ENCODE assay signal across 1 cellular context in the genomic region with DNA sequence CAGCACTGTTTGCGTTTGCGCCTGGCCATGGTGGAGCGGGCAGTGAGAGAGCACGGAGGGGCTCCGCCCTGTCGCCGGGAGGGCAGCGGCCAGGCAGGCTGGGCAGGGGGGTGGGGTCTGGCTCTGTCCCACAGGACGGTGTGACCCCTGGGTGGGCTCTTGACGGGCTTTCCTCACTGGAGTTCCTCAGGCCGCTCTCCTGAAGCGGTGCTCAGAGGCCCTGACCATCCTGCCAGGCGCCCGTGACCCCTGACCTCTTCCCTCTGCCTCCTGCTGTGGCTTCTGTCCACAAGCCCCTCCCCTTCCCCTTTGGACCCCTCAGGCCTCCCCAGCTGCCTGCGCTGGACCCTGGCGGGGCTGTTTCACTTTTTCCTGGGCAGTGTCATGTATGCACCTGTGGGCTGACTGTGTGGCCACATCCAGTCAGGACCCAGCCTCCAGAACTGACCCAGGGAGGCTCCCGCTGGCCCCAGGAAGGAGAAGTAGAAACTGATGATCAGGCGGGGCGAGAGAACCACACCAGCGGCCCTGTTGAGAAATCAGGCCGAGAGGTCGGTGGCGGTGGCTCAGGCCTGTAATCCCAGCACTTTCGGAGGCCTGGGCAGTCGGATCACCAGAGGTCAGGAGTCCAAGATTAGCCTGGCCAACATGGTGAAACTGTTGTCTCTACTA.
TF ChIP-seq lines count a peak whose summit lies in the region.

No MANE protein-coding gene starts in this region.

TF ChIP-seq in HepG2, 621 proteins besides CTCF, POLR2A, EP300 and RAD21 (continued from another document and continues in another):
- TF ChIP-seq, protein P1, sequence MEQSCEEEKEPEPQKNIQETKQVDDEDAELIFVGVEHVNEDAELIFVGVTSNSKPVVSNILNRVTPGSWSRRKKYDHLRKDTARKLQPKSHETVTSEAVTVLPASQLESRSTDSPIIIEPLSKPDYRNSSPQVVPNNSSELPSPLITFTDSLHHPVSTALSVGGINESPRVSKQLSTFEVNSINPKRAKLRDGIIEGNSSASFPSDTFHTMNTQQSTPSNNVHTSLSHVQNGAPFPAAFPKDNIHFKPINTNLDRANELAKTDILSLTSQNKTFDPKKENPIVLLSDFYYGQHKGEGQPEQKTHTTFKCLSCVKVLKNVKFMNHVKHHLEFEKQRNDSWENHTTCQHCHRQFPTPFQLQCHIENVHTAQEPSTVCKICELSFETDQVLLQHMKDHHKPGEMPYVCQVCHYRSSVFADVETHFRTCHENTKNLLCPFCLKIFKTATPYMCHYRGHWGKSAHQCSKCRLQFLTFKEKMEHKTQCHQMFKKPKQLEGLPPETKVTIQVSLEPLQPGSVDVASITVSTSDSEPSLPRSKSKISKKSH (CRISPR knock-in tag; IDR thresholded peaks at IDR 0.05; ENCODE audit: borderline replicate concordance) = peak; percentile 13; the same call in 1 of the 2 replicates
- TF ChIP-seq MTA3 (CRISPR knock-in tag; IDR thresholded peaks at IDR 0.05) = no peak
- TF ChIP-seq MED8 (CRISPR knock-in tag; IDR thresholded peaks at IDR 0.05; ENCODE audit: insufficient replicate concordance) = no peak
- 0 out of 2 replicates have a peak, but pooled peaks have one; percentile 5 for TF ChIP-seq HMG20B (CRISPR knock-in tag; conservative IDR thresholded peaks at IDR 0.05)
- peak; percentile 65 for TF ChIP-seq ZMYM4 (CRISPR knock-in tag; IDR thresholded peaks at IDR 0.05)
- TF ChIP-seq DRAP1 (CRISPR knock-in tag; IDR thresholded peaks at IDR 0.05) = peak; percentile 88
- TF ChIP-seq USF2 (IDR thresholded peaks at IDR 0.05; ENCODE audit: low read depth, low read length) = no peak
- TF ChIP-seq USF2 (CRISPR knock-in tag; IDR thresholded peaks at IDR 0.05; ENCODE audit: borderline replicate concordance) = peak; percentile 51; the same call in 1 of the 2 replicates
- 0 out of 2 replicates have a peak, but pooled peaks have one; percentile 44 for TF ChIP-seq ZNF615 (CRISPR knock-in tag; IDR thresholded peaks at IDR 0.05; ENCODE audit: borderline replicate concordance)
- TF ChIP-seq HOMEZ (CRISPR knock-in tag; IDR thresholded peaks at IDR 0.05; ENCODE audit: low read depth) = no peak
- TF ChIP-seq ZXDC (CRISPR knock-in tag; IDR thresholded peaks at IDR 0.05) = peak; percentile 69; the same call in 1 of the 2 replicates
- TF ChIP-seq ZZZ3 (CRISPR knock-in tag; IDR thresholded peaks at IDR 0.05; ENCODE audit: borderline replicate concordance) = peak; percentile 88; the same call in 1 of the 2 replicates
- no peak for TF ChIP-seq CHD2 (IDR thresholded peaks at IDR 0.05; ENCODE audit: low read depth, low read length)
- no peak for TF ChIP-seq ZNF891 (CRISPR knock-in tag; IDR thresholded peaks at IDR 0.05)
- TF ChIP-seq HIVEP1 (CRISPR knock-in tag; IDR thresholded peaks at IDR 0.05) = peak; percentile 76; the same call in 1 of the 2 replicates
- no peak for TF ChIP-seq ZNF784 (CRISPR knock-in tag; IDR thresholded peaks at IDR 0.05; ENCODE audit: borderline replicate concordance)
- TF ChIP-seq PREB (CRISPR knock-in tag; IDR thresholded peaks at IDR 0.05) = no peak
- TF ChIP-seq XBP1 (CRISPR knock-in tag; IDR thresholded peaks at IDR 0.05) = no peak
- TF ChIP-seq MIXL1 (CRISPR knock-in tag; IDR thresholded peaks at IDR 0.05) = no peak; the same call in 1 of the 2 replicates
- TF ChIP-seq ZNF331 (CRISPR knock-in tag; IDR thresholded peaks at IDR 0.05) = peak; percentile 59; the same call in 1 of the 2 replicates
- TF ChIP-seq, protein P2, sequence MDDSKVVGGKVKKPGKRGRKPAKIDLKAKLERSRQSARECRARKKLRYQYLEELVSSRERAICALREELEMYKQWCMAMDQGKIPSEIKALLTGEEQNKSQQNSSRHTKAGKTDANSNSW (CRISPR knock-in tag; IDR thresholded peaks at IDR 0.05; ENCODE audit: borderline replicate concordance) = no peak; the same call in 1 of the 2 replicates
- peak; percentile 12 for TF ChIP-seq ZNF629 (CRISPR knock-in tag; conservative IDR thresholded peaks at IDR 0.05)
- no peak for TF ChIP-seq ZNF776 (CRISPR knock-in tag; IDR thresholded peaks at IDR 0.05)
- TF ChIP-seq ZFP1 (CRISPR knock-in tag; IDR thresholded peaks at IDR 0.05) = 0 out of 2 replicates have a peak, but pooled peaks have one; percentile 35
- peak; percentile 90; the same call in 1 of the 2 replicates for TF ChIP-seq THAP9 (CRISPR knock-in tag; IDR thresholded peaks at IDR 0.05; ENCODE audit: borderline replicate concordance)
- peak; percentile 58; the same call in 1 of the 2 replicates for TF ChIP-seq ZNF205 (CRISPR knock-in tag; IDR thresholded peaks at IDR 0.05)
- TF ChIP-seq FOXK1 (CRISPR knock-in tag; IDR thresholded peaks at IDR 0.05; ENCODE audit: borderline replicate concordance, low read depth) = peak; percentile 90
- 0 out of 2 replicates have a peak, but pooled peaks have one; percentile 26 for TF ChIP-seq FOXM1 (CRISPR knock-in tag; IDR thresholded peaks at IDR 0.05)
- TF ChIP-seq, protein P3, sequence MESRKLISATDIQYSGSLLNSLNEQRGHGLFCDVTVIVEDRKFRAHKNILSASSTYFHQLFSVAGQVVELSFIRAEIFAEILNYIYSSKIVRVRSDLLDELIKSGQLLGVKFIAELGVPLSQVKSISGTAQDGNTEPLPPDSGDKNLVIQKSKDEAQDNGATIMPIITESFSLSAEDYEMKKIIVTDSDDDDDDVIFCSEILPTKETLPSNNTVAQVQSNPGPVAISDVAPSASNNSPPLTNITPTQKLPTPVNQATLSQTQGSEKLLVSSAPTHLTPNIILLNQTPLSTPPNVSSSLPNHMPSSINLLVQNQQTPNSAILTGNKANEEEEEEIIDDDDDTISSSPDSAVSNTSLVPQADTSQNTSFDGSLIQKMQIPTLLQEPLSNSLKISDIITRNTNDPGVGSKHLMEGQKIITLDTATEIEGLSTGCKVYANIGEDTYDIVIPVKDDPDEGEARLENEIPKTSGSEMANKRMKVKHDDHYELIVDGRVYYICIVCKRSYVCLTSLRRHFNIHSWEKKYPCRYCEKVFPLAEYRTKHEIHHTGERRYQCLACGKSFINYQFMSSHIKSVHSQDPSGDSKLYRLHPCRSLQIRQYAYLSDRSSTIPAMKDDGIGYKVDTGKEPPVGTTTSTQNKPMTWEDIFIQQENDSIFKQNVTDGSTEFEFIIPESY (CRISPR knock-in tag; IDR thresholded peaks at IDR 0.05) = peak; percentile 13; the same call in 1 of the 2 replicates
- TF ChIP-seq, protein P4, sequence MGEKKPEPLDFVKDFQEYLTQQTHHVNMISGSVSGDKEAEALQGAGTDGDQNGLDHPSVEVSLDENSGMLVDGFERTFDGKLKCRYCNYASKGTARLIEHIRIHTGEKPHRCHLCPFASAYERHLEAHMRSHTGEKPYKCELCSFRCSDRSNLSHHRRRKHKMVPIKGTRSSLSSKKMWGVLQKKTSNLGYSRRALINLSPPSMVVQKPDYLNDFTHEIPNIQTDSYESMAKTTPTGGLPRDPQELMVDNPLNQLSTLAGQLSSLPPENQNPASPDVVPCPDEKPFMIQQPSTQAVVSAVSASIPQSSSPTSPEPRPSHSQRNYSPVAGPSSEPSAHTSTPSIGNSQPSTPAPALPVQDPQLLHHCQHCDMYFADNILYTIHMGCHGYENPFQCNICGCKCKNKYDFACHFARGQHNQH (CRISPR knock-in tag; IDR thresholded peaks at IDR 0.05) = peak; percentile 96
- TF ChIP-seq SP140L (CRISPR knock-in tag; IDR thresholded peaks at IDR 0.05; ENCODE audit: borderline replicate concordance) = no peak
- no peak for TF ChIP-seq NFE2L1 (CRISPR knock-in tag; IDR thresholded peaks at IDR 0.05; ENCODE audit: borderline replicate concordance)
- TF ChIP-seq ZNF329 (CRISPR knock-in tag; IDR thresholded peaks at IDR 0.05; ENCODE audit: low read depth) = peak; percentile 79
- TF ChIP-seq FOXP1 (IDR thresholded peaks at IDR 0.05) = no peak
- TF ChIP-seq FOXP1 (CRISPR knock-in tag; IDR thresholded peaks at IDR 0.05) = peak; percentile 53; the same call in 1 of the 2 replicates
